ENCODE assay signal across 1 cellular context in genomic region chr12:27304856-27305255, GRCh38.
TF ChIP-seq lines count a peak whose summit lies in the region.

No MANE protein-coding gene starts in this region.

TF ChIP-seq in GM12878, 131 proteins besides CTCF, POLR2A, EP300 and RAD21 (continued from another document):
- no peak for TF ChIP-seq RB1 (IDR thresholded peaks at IDR 0.05; ENCODE audit: borderline replicate concordance)
- TF ChIP-seq GATAD2B (conservative IDR thresholded peaks at IDR 0.05; ENCODE audit: low read depth), result no peak
- no peak for TF ChIP-seq SMAD5 (IDR thresholded peaks at IDR 0.05; ENCODE audit: low read depth)
- no peak for TF ChIP-seq BHLHE40 (IDR thresholded peaks at IDR 0.05; ENCODE audit: borderline replicate concordance in 1 of 2, low read depth in 2 of 2, low read length in 1 of 2)
- TF ChIP-seq PAX8 (IDR thresholded peaks at IDR 0.05), result no peak
- TF ChIP-seq JUND (IDR thresholded peaks at IDR 0.05; ENCODE audit: low read depth, low read length), result no peak
- no peak for TF ChIP-seq MAX (IDR thresholded peaks at IDR 0.05; ENCODE audit: low read depth, low read length)
- TF ChIP-seq RAD51 (IDR thresholded peaks at IDR 0.05), result no peak
- no peak for TF ChIP-seq CHD1 (IDR thresholded peaks at IDR 0.05; ENCODE audit: low read depth, low read length)
- no peak for TF ChIP-seq WRNIP1 (IDR thresholded peaks at IDR 0.05; ENCODE audit: borderline replicate concordance, low read depth, low read length)
